In genomic region chr1:20487236-20487590, GRCh38 we compare ENCODE assay signal across 8 cellular contexts. TPM values are rescaled to one million over a fixed set of nuclear protein-coding genes. Genes with fewer than 3 reads are reported as not detected.
DNase-seq lines count a peak whose midpoint lies in the region; ATAC-seq and TF ChIP-seq lines count a peak whose summit lies in the region.
"Had no signal": no experiment of that assay in that cellular context is flagged by ENCODE, and none has a peak within 500 bp of the region (broad histone marks: within the 10 kb centered on the region; RNA-seq: fewer than 3 reads in every experiment).

No MANE protein-coding gene starts in this region.

- TF ChIP-seq CTCF in glutamatergic neuron (IDR thresholded peaks at IDR 0.05; ENCODE audit: partially characterized antibody, unreplicated experiment) (no peak), foreskin keratinocyte (conservative IDR thresholded peaks at IDR 0.05) (no peak)

- H3K36me3 ChIP-seq in HUES6 (ENCODE audit: control insufficient read depth, insufficient read depth, low read length) (no peaks in the 10 kb centered on the region), skeletal muscle satellite cell (ENCODE audit: insufficient read depth, low read length) (peaks cover 19% of the 10 kb centered on the region)

- H3K36me3 Mint-ChIP-seq in T-cell (no peaks in the 10 kb centered on the region), glutamatergic neuron (ENCODE audit: unreplicated experiment) (no peaks in the 10 kb centered on the region)

- ATAC-seq in T-cell (replicated peaks in 1 of 4) (no peak), foreskin keratinocyte (no peak), HG03039 (IDR thresholded peaks at IDR 0.05; ENCODE audit: unreplicated experiment) (no peak)

- POLR2A ChIA-PET in T-cell (lab: Charles Lee) = no interaction called here

- H3K27me3 ChIP-seq in HUES6 (ENCODE audit: control insufficient read depth, insufficient read depth, low read length) (peaks cover 87% of the 10 kb centered on the region), skeletal muscle satellite cell (ENCODE audit: control insufficient read depth, insufficient read depth, low read length) (no peaks in the 10 kb centered on the region), foreskin keratinocyte (no peaks in the 10 kb centered on the region)
- H3K27me3 ChIP-seq: testis had no signal

- H3K27me3 Mint-ChIP-seq in T-cell (peaks cover 33 to 37% of the 10 kb centered on the region in 2 donors), glutamatergic neuron (ENCODE audit: unreplicated experiment) (peaks cover 24% of the 10 kb centered on the region)

- peak overlapping the region; percentile 67 to 92 (median 79) for H3K4me3 Mint-ChIP-seq in T-cell
- H3K4me3 Mint-ChIP-seq in glutamatergic neuron (ENCODE audit: unreplicated experiment) = peak overlapping the region; percentile 80

- H3K27ac ChIP-seq in HUES6 (ENCODE audit: low read depth, low read length) (no peak overlapping the region), foreskin keratinocyte (no peak overlapping the region)

- DNase-seq in T-cell (no peak), glutamatergic neuron (peak; percentile 45), foreskin keratinocyte (no peak), HuH-7.5 (ENCODE audit: low spot score) (no peak)

- H3K4me1 Mint-ChIP-seq in T-cell (peaks cover 15 to 22% (median 17%) of the 10 kb centered on the region in 3 donors), glutamatergic neuron (ENCODE audit: low read depth, unreplicated experiment) (peaks cover 19% of the 10 kb centered on the region)

- H3K9me3 Mint-ChIP-seq in T-cell = no peaks in the 10 kb centered on the region
- H3K9me3 Mint-ChIP-seq in glutamatergic neuron (ENCODE audit: unreplicated experiment) = peaks cover 31% of the 10 kb centered on the region

- H3K4me3 ChIP-seq in HUES6 (ENCODE audit: low read depth, low read length) = peak overlapping the region; percentile 75
- H3K4me3 ChIP-seq in skeletal muscle satellite cell (ENCODE audit: low read length) = no peak overlapping the region

- H3K27ac Mint-ChIP-seq in T-cell (peak overlapping the region; percentile 55 to 66), glutamatergic neuron (ENCODE audit: unreplicated experiment) (peak overlapping the region; percentile 96)

- H3K4me2 ChIP-seq in skeletal muscle satellite cell (ENCODE audit: low read length) = peak overlapping the region; percentile 99

- H3K9me3 ChIP-seq in HUES6 (ENCODE audit: control insufficient read depth, insufficient read depth, low read depth, low read length) (no peaks in the 10 kb centered on the region), skeletal muscle satellite cell (replicated peaks; ENCODE audit: low read length) (no peaks in the 10 kb centered on the region)
- H3K9me3 ChIP-seq: testis had no signal

- H3K9ac ChIP-seq in HUES6 (ENCODE audit: low read length) (no peak overlapping the region), skeletal muscle satellite cell (ENCODE audit: low read depth, low read length) (peak overlapping the region; percentile 91)

- CTCF ChIA-PET in T-cell (lab: Charles Lee) = no interaction called here

- H3K4me1 ChIP-seq in HUES6 (ENCODE audit: control insufficient read depth, insufficient read depth, low read length) = peaks cover 13% of the 10 kb centered on the region
- H3K4me1 ChIP-seq in skeletal muscle satellite cell (ENCODE audit: control insufficient read depth, insufficient read depth, low read length) = peaks cover 16% of the 10 kb centered on the region
- H3K4me1 ChIP-seq in foreskin keratinocyte = peaks cover 14% of the 10 kb centered on the region

RNA-seq across cellular contexts. Expression of gene CAMK2N1, which starts 1.2 kb away (rescaled TPM):
- total RNA-seq in T-cell (1 to 10 TPM; 2.5 to 7.9 (median 7.1) TPM), glutamatergic neuron (ENCODE audit: unreplicated experiment) (120 TPM), foreskin keratinocyte (57.3 and 76.4 TPM in 2 replicates)
- 14.9 and 15.0 TPM in 2 replicates for total RNA-seq in skeletal muscle satellite cell (2012; rRNA removed)
- polyA plus RNA-seq in foreskin keratinocyte = 94.3 and 108 TPM in 2 replicates

RNA-seq across cellular contexts. Expression of gene MUL1, which starts 20.7 kb away (rescaled TPM):
- total RNA-seq in T-cell = 10 to 100 TPM; 18.0 to 21.4 (median 20.8) TPM
- 32.4 TPM for total RNA-seq in glutamatergic neuron (ENCODE audit: unreplicated experiment)
- 26.0 and 26.1 TPM in 2 replicates for total RNA-seq in skeletal muscle satellite cell (2012; rRNA removed)
- total RNA-seq in foreskin keratinocyte = 31.3 and 33.4 TPM in 2 replicates
- 28.8 and 31.3 TPM in 2 replicates for polyA plus RNA-seq in foreskin keratinocyte
